2 cellular contexts compared by ENCODE assay signal in genomic region chr17:78020717-78021108, GRCh38.
TF ChIP-seq lines count a peak whose summit lies in the region.

No MANE protein-coding gene starts in this region.

TF ChIP-seq in HepG2, 621 proteins besides CTCF, POLR2A, EP300 and RAD21 (continued from another document):
- TF ChIP-seq ZNF333 (CRISPR knock-in tag; IDR thresholded peaks at IDR 0.05; ENCODE audit: borderline replicate concordance) (no peak), LRRFIP1 (CRISPR knock-in tag; conservative IDR thresholded peaks at IDR 0.05) (no peak), KDM6A (CRISPR knock-in tag; IDR thresholded peaks at IDR 0.05; ENCODE audit: low read depth) (no peak)

TF ChIP-seq in K562, 482 proteins besides CTCF, POLR2A, EP300 and RAD21 (continued from another document):
- TF ChIP-seq ZBTB26 (CRISPR knock-in tag; IDR thresholded peaks at IDR 0.05) (no peak), ZNF830 (CRISPR knock-in tag; IDR thresholded peaks at IDR 0.05) (no peak), DACH1 (IDR thresholded peaks at IDR 0.05; ENCODE audit: partially characterized antibody) (no peak), ILF3 (IDR thresholded peaks at IDR 0.05; ENCODE audit: borderline replicate concordance) (no peak), ZNF668 (CRISPR knock-in tag; IDR thresholded peaks at IDR 0.05) (no peak), CCAR2 (IDR thresholded peaks at IDR 0.05; ENCODE audit: low read depth, low read length) (no peak)
